ENCODE assay signal across 17 cellular contexts in genomic region chr1:4227986-4228385, GRCh38.
"Had no signal": no experiment of that assay in that cellular context is flagged by ENCODE, and none has a peak within 500 bp of the region (broad histone marks: within the 10 kb centered on the region; RNA-seq: fewer than 3 reads in every experiment).

No MANE protein-coding gene starts in this region.

- H3K9me3 Mint-ChIP-seq: activated B cell treated with CpG ODN at 0.5 μM for 24 hours; activated CD8-positive, alpha-beta T cell treated with anti-CD3 and anti-CD28 coated beads for 36 hours; activated naive CD8-positive, alpha-beta T cell treated with anti-CD3 and anti-CD28 coated beads for 36 hours; activated T-helper 17 cell treated with anti-CD3 and anti-CD28 coated beads, Interleukin-2, amount 50 U/mL, for 72 hours; effector memory CD8-positive, alpha-beta T cell; natural killer cell treated with Interleukin-12 subunit alpha and Interleukin-12 subunit beta and Interleukin-15 and Interleukin-18, amount 100 ng/mL, for 72 hours had no signal

- H3K27ac Mint-ChIP-seq: activated B cell treated with CpG ODN at 0.5 μM for 24 hours; activated CD8-positive, alpha-beta T cell treated with anti-CD3 and anti-CD28 coated beads for 36 hours; activated naive CD8-positive, alpha-beta T cell treated with anti-CD3 and anti-CD28 coated beads for 36 hours; activated T-helper 17 cell treated with anti-CD3 and anti-CD28 coated beads, Interleukin-2, amount 50 U/mL, for 72 hours; effector memory CD8-positive, alpha-beta T cell; natural killer cell treated with Interleukin-12 subunit alpha and Interleukin-12 subunit beta and Interleukin-15 and Interleukin-18, amount 100 ng/mL, for 72 hours had no signal

- H3K4me3 Mint-ChIP-seq: activated B cell treated with CpG ODN at 0.5 μM for 24 hours; activated CD8-positive, alpha-beta T cell treated with anti-CD3 and anti-CD28 coated beads for 36 hours; activated naive CD8-positive, alpha-beta T cell treated with anti-CD3 and anti-CD28 coated beads for 36 hours; activated T-helper 17 cell treated with anti-CD3 and anti-CD28 coated beads, Interleukin-2, amount 50 U/mL, for 72 hours; effector memory CD8-positive, alpha-beta T cell; natural killer cell treated with Interleukin-12 subunit alpha and Interleukin-12 subunit beta and Interleukin-15 and Interleukin-18, amount 100 ng/mL, for 72 hours had no signal

- H3K27me3 ChIP-seq: body of pancreas, tibial artery had no signal

- ATAC-seq: activated CD8-positive, alpha-beta T cell treated with anti-CD3 and anti-CD28 coated beads for 36 hours; activated T-helper 17 cell treated with anti-CD3 and anti-CD28 coated beads, Interleukin-2, amount 50 U/mL, for 72 hours; body of pancreas; effector memory CD8-positive, alpha-beta T cell; left cardiac atrium; natural killer cell treated with Interleukin-12 subunit alpha and Interleukin-12 subunit beta and Interleukin-15 and Interleukin-18, amount 100 ng/mL, for 72 hours had no signal

- H3K9me3 ChIP-seq: body of pancreas, tibial artery had no signal

- H3K27me3 Mint-ChIP-seq: activated B cell treated with CpG ODN at 0.5 μM for 24 hours had no signal

- H3K4me1 Mint-ChIP-seq: activated B cell treated with CpG ODN at 0.5 μM for 24 hours; activated naive CD8-positive, alpha-beta T cell treated with anti-CD3 and anti-CD28 coated beads for 36 hours; activated T-helper 17 cell treated with anti-CD3 and anti-CD28 coated beads, Interleukin-2, amount 50 U/mL, for 72 hours had no signal

- H3K36me3 ChIP-seq: tibial artery had no signal

- H3K4me3 ChIP-seq: body of pancreas, tibial artery had no signal

- DNase-seq: activated B cell treated with CpG ODN at 0.5 μM for 24 hours; activated CD4-positive, alpha-beta T cell treated with anti-CD3 and anti-CD28 coated beads for 48 hours; activated CD8-positive, alpha-beta T cell treated with anti-CD3 and anti-CD28 coated beads for 36 hours; activated naive CD4-positive, alpha-beta T cell; activated naive CD8-positive, alpha-beta T cell treated with anti-CD3 and anti-CD28 coated beads for 36 hours; activated T-cell treated with anti-CD3 and anti-CD28 coated beads, Interleukin-2, amount 50 U/mL, for 1 hour; body of pancreas; effector memory CD8-positive, alpha-beta T cell; left cardiac atrium; mesendoderm; stimulated activated CD4-positive, alpha-beta T cell treated with anti-CD3 and anti-CD28 coated beads, Interleukin-12 subunit alpha, Interleukin-12 subunit beta, amount 100 ng/mL, for 4 hours; stimulated activated CD4-positive, alpha-beta T cell treated with anti-CD3 and anti-CD28 coated beads, Interleukin-1b, Interleukin-23, amount 100 ng/mL, for 48 hours; stimulated activated naive CD4-positive, alpha-beta T cell treated with Interleukin-2 at 50 U/mL for 16 hours; T-helper 9 cell; tibial artery had no signal

- H3K36me3 Mint-ChIP-seq: activated naive CD8-positive, alpha-beta T cell treated with anti-CD3 and anti-CD28 coated beads for 36 hours; natural killer cell treated with Interleukin-12 subunit alpha and Interleukin-12 subunit beta and Interleukin-15 and Interleukin-18, amount 100 ng/mL, for 72 hours had no signal

- H3K27ac ChIP-seq: body of pancreas, tibial artery had no signal

- H3K4me1 ChIP-seq: body of pancreas, tibial artery had no signal
